In the genomic region with DNA sequence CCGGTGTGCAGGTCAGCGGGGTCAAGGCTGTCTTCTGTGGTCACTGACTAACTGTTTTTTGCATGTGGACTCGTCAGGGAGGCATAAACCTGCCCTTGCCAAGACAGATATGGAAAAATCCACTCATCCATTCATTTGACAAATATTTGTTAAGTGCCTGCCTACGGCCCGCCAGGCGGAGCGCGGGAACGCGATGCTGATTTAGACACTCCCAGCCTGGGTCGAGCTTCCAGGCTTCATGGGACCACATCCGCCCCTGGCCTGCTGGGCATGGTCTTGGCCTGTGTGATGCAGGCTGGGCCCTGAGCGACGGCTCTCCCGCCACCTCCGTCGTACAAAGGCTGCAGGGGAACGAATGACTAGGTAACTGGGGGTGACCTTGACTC, we compare ENCODE assay signal across 1 cellular context.
TF ChIP-seq lines count a peak whose summit lies in the region.

No MANE protein-coding gene starts in this region.

TF ChIP-seq in HepG2, 621 proteins besides CTCF, POLR2A, EP300 and RAD21 (continued from another document and continues in another):
- no peak for TF ChIP-seq ZBTB40 (IDR thresholded peaks at IDR 0.05)
- TF ChIP-seq ZBTB40 (CRISPR knock-in tag; IDR thresholded peaks at IDR 0.05) = peak; percentile 85
- TF ChIP-seq, protein P1, sequence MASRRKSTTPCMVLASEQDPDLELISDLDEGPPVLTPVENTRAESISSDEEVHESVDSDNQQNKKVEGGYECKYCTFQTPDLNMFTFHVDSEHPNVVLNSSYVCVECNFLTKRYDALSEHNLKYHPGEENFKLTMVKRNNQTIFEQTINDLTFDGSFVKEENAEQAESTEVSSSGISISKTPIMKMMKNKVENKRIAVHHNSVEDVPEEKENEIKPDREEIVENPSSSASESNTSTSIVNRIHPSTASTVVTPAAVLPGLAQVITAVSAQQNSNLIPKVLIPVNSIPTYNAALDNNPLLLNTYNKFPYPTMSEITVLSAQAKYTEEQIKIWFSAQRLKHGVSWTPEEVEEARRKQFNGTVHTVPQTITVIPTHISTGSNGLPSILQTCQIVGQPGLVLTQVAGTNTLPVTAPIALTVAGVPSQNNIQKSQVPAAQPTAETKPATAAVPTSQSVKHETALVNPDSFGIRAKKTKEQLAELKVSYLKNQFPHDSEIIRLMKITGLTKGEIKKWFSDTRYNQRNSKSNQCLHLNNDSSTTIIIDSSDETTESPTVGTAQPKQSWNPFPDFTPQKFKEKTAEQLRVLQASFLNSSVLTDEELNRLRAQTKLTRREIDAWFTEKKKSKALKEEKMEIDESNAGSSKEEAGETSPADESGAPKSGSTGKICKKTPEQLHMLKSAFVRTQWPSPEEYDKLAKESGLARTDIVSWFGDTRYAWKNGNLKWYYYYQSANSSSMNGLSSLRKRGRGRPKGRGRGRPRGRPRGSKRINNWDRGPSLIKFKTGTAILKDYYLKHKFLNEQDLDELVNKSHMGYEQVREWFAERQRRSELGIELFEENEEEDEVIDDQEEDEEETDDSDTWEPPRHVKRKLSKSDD (CRISPR knock-in tag; IDR thresholded peaks at IDR 0.05; ENCODE audit: low read depth) = 0 out of 2 replicates have a peak, but pooled peaks have one; percentile 61
- TF ChIP-seq ARNTL (CRISPR knock-in tag; IDR thresholded peaks at IDR 0.05) = peak; percentile 80; the same call in 1 of the 2 replicates
- TF ChIP-seq ZBTB42 (CRISPR knock-in tag; IDR thresholded peaks at IDR 0.05) = peak; percentile 70; the same call in 1 of the 2 replicates
- peak; percentile 74 for TF ChIP-seq PRDM10 (CRISPR knock-in tag; IDR thresholded peaks at IDR 0.05; ENCODE audit: low read depth)
- no peak for TF ChIP-seq ZNF784 (CRISPR knock-in tag; IDR thresholded peaks at IDR 0.05; ENCODE audit: borderline replicate concordance)
- TF ChIP-seq ZKSCAN8 (CRISPR knock-in tag; IDR thresholded peaks at IDR 0.05; ENCODE audit: borderline replicate concordance) = 0 out of 2 replicates have a peak, but pooled peaks have one; percentile 39
- TF ChIP-seq ZNF101 (CRISPR knock-in tag; IDR thresholded peaks at IDR 0.05; ENCODE audit: borderline replicate concordance, low read depth) = 0 out of 2 replicates have a peak, but pooled peaks have one; percentile 21
- no peak for TF ChIP-seq SOX6 (IDR thresholded peaks at IDR 0.05)
- peak; percentile 84 for TF ChIP-seq SOX6 (CRISPR knock-in tag; IDR thresholded peaks at IDR 0.05)
- TF ChIP-seq ZNF205 (CRISPR knock-in tag; IDR thresholded peaks at IDR 0.05) = peak; percentile 25; the same call in 1 of the 2 replicates
- TF ChIP-seq KLF12 (CRISPR knock-in tag; IDR thresholded peaks at IDR 0.05; ENCODE audit: borderline replicate concordance) = peak; percentile 75; the same call in 1 of the 2 replicates
- TF ChIP-seq NR1H2 (CRISPR knock-in tag; IDR thresholded peaks at IDR 0.05; ENCODE audit: borderline replicate concordance, low read depth) = no peak
- TF ChIP-seq JUN (CRISPR knock-in tag; IDR thresholded peaks at IDR 0.05) = no peak; the same call in 1 of the 2 replicates
- peak; percentile 33; the same call in 1 of the 2 replicates for TF ChIP-seq KMT2A (CRISPR knock-in tag; IDR thresholded peaks at IDR 0.05)
- TF ChIP-seq HNRNPK (IDR thresholded peaks at IDR 0.05; ENCODE audit: low read depth, low read length, poor library complexity, severe bottlenecking) = no peak
- 0 out of 2 replicates have a peak, but pooled peaks have one; percentile 59 for TF ChIP-seq ZNF674 (CRISPR knock-in tag; IDR thresholded peaks at IDR 0.05; ENCODE audit: low read depth)
- no peak for TF ChIP-seq TBL1XR1 (IDR thresholded peaks at IDR 0.05; ENCODE audit: borderline replicate concordance, low read length, partially characterized antibody)
- peak; percentile 72; the same call in 1 of the 2 replicates for TF ChIP-seq ZFP1 (CRISPR knock-in tag; IDR thresholded peaks at IDR 0.05)
- peak; percentile 34; the same call in 1 of the 2 replicates for TF ChIP-seq ZFP41 (CRISPR knock-in tag; IDR thresholded peaks at IDR 0.05; ENCODE audit: borderline replicate concordance)
- TF ChIP-seq, protein P2, sequence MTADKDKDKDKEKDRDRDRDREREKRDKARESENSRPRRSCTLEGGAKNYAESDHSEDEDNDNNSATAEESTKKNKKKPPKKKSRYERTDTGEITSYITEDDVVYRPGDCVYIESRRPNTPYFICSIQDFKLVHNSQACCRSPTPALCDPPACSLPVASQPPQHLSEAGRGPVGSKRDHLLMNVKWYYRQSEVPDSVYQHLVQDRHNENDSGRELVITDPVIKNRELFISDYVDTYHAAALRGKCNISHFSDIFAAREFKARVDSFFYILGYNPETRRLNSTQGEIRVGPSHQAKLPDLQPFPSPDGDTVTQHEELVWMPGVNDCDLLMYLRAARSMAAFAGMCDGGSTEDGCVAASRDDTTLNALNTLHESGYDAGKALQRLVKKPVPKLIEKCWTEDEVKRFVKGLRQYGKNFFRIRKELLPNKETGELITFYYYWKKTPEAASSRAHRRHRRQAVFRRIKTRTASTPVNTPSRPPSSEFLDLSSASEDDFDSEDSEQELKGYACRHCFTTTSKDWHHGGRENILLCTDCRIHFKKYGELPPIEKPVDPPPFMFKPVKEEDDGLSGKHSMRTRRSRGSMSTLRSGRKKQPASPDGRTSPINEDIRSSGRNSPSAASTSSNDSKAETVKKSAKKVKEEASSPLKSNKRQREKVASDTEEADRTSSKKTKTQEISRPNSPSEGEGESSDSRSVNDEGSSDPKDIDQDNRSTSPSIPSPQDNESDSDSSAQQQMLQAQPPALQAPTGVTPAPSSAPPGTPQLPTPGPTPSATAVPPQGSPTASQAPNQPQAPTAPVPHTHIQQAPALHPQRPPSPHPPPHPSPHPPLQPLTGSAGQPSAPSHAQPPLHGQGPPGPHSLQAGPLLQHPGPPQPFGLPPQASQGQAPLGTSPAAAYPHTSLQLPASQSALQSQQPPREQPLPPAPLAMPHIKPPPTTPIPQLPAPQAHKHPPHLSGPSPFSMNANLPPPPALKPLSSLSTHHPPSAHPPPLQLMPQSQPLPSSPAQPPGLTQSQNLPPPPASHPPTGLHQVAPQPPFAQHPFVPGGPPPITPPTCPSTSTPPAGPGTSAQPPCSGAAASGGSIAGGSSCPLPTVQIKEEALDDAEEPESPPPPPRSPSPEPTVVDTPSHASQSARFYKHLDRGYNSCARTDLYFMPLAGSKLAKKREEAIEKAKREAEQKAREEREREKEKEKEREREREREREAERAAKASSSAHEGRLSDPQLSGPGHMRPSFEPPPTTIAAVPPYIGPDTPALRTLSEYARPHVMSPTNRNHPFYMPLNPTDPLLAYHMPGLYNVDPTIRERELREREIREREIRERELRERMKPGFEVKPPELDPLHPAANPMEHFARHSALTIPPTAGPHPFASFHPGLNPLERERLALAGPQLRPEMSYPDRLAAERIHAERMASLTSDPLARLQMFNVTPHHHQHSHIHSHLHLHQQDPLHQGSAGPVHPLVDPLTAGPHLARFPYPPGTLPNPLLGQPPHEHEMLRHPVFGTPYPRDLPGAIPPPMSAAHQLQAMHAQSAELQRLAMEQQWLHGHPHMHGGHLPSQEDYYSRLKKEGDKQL (CRISPR knock-in tag; IDR thresholded peaks at IDR 0.05; ENCODE audit: low read depth) = 0 out of 2 replicates have a peak, but pooled peaks have one; percentile 76
- TF ChIP-seq ELF1 (CRISPR knock-in tag; IDR thresholded peaks at IDR 0.05) = peak; percentile 34; the same call in 1 of the 2 replicates
- TF ChIP-seq CBFB (CRISPR knock-in tag; IDR thresholded peaks at IDR 0.05) = peak; percentile 88
- TF ChIP-seq MYC (CRISPR knock-in tag; IDR thresholded peaks at IDR 0.05; ENCODE audit: borderline replicate concordance) = peak; percentile 62; the same call in 1 of the 2 replicates
- TF ChIP-seq BRCA1 (CRISPR knock-in tag; IDR thresholded peaks at IDR 0.05) = peak; percentile 54; the same call in 1 of the 2 replicates
